ENCODE assay signal across 9 cellular contexts in the genomic region with DNA sequence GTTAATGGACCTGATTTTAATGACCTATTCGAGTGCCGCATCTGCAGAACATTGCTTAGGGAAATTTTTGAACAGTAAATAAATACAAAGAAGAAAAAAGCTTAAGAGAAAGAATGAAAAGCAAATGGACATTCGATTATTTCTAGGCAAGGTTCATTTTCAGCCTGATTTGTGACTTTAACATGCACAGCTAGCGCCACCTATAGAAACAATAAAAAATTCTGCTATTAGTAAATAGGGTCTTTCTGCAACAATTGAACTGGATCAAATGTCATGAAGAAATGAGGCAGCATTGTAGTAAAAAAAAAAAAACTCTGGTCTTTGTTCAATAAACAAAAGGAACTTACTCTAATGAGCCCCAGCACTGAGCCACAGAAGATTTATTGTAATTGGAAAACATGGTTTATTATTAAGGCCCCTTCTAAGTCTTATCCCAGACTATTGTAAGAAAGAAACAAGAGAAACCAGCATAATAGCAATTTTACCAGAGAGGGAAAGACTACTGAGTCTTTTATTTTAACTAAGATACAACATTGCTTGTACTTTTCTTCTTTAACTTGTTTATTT. TPM values are rescaled to one million over a fixed set of nuclear protein-coding genes. Genes with fewer than 3 reads are reported as not detected.
DNase-seq lines count a peak whose midpoint lies in the region; ATAC-seq, FAIRE-seq and TF ChIP-seq lines count a peak whose summit lies in the region.
"Had no signal": no experiment of that assay in that cellular context is flagged by ENCODE, and none has a peak within 500 bp of the region (broad histone marks: within the 10 kb centered on the region; RNA-seq: fewer than 3 reads in every experiment).

No MANE protein-coding gene starts in this region.

- H3K4me1 ChIP-seq in BE2C (peaks cover 7% of the 10 kb centered on the region), HEK293 (ENCODE audit: control insufficient read depth, insufficient read depth, low read length) (no peaks in the 10 kb centered on the region), kidney (ENCODE audit: control insufficient read depth in 1 of 2, insufficient read depth in 1 of 2, low read depth in 1 of 2, low read length in 2 of 2) (no peaks in the 10 kb centered on the region), ascending aorta (no peaks in the 10 kb centered on the region)

- H3K9ac ChIP-seq in SU-DHL-6 (ENCODE audit: low read length): no peak overlapping the region
- H3K9ac ChIP-seq in kidney (ENCODE audit: low read length in 2 of 2): no peak overlapping the region

- H3K9me3 ChIP-seq in BE2C: no peaks in the 10 kb centered on the region
- H3K9me3 ChIP-seq in HEK293 (ENCODE audit: control insufficient read depth, insufficient read depth, low read depth, low read length): no peaks in the 10 kb centered on the region
- H3K9me3 ChIP-seq in SU-DHL-6 (ENCODE audit: insufficient read depth, low read length): no peaks in the 10 kb centered on the region
- H3K9me3 ChIP-seq in kidney (ENCODE audit: control insufficient read depth in 1 of 2, low read length in 2 of 2): no peaks in the 10 kb centered on the region
- H3K9me3 ChIP-seq in ascending aorta: no peaks in the 10 kb centered on the region

- no peaks in the 10 kb centered on the region for H3K9me2 ChIP-seq in SU-DHL-6 (replicated peaks; ENCODE audit: insufficient read depth, low read length)

- ATAC-seq in HG03139 (IDR thresholded peaks at IDR 0.05; ENCODE audit: unreplicated experiment): no peak
- ATAC-seq: Right ventricle myocardium inferior had no signal

- H3K36me3 ChIP-seq in BE2C (no peaks in the 10 kb centered on the region), HEK293 (ENCODE audit: control insufficient read depth in 2 of 2, insufficient read depth in 1 of 2, low read length in 2 of 2) (no peaks in the 10 kb centered on the region), SU-DHL-6 (ENCODE audit: low read length) (no peaks in the 10 kb centered on the region), kidney (ENCODE audit: control insufficient read depth in 1 of 2, insufficient read depth in 2 of 2, low read length in 2 of 2) (no peaks in the 10 kb centered on the region), ascending aorta (no peaks in the 10 kb centered on the region)

- DNase-seq in BE2C: no peak
- no peak for DNase-seq in kidney
- DNase-seq in NCI-H526 (lab: John Stamatoyannopoulos, UW): no peak
- no peak for DNase-seq in stimulated activated naive CD4-positive, alpha-beta T cell (lab: John Stamatoyannopoulos, UW)
- no peak for DNase-seq in ascending aorta (ENCODE audit: low spot score in 2 of 2)

- TF ChIP-seq CTCF in BE2C (IDR thresholded peaks at IDR 0.05; ENCODE audit: low read depth, low read length) (peak; percentile 69), HEK293 (tag by site-specific recombination; IDR thresholded peaks at IDR 0.05) (no peak), SU-DHL-6 (IDR thresholded peaks at IDR 0.05; ENCODE audit: insufficient read depth, low read length, poor library complexity, severe bottlenecking) (peak; percentile 43), kidney (IDR thresholded peaks at IDR 0.05; ENCODE audit: borderline replicate concordance, extremely low read depth, insufficient read depth) (peak; percentile 39), ascending aorta (IDR thresholded peaks at IDR 0.05) (no peak)

- H3F3A ChIP-seq in SU-DHL-6 (ENCODE audit: insufficient read depth): no peaks in the 10 kb centered on the region

- POLR2A ChIA-PET in HEK293 (lab: Yijun Ruan, JAX): no interaction called here

- peak; percentile 50 for FAIRE-seq in kidney (lab: Jason Lieb, UNC)

- H3K27me3 ChIP-seq in BE2C (no peaks in the 10 kb centered on the region), SU-DHL-6 (ENCODE audit: low read length) (no peaks in the 10 kb centered on the region), ascending aorta (no peaks in the 10 kb centered on the region)

- H3K4me3 ChIP-seq in BE2C (ENCODE audit: low read depth, low read length) (no peak overlapping the region), HEK293 (ENCODE audit: low read depth, low read length) (no peak overlapping the region), SU-DHL-6 (ENCODE audit: insufficient read depth, low read length, poor library complexity, severe bottlenecking) (no peak overlapping the region), kidney (ENCODE audit: low read length in 2 of 2) (no peak overlapping the region), ascending aorta (no peak overlapping the region)

- intact Hi-C loops in kidney (cut with DNase I) (no loop called here), ascending aorta (cut with DNase I) (no loop called here)

- CTCF ChIA-PET in HEK293 (lab: Yijun Ruan, JAX): interaction anchor here (0.6 to 1.2 kb wide), 7 partner anchors 16 to 1098 kb away, joined by 3 to 4 read pairs (median 3); no protein-coding TSS in a partner anchor

- no peak overlapping the region for H2AFZ ChIP-seq in SU-DHL-6 (ENCODE audit: low read depth, low read length, severe bottlenecking)

- H4K20me1 ChIP-seq in SU-DHL-6 (ENCODE audit: low read depth, low read length): no peaks in the 10 kb centered on the region

- H3K4me2 ChIP-seq in SU-DHL-6 (ENCODE audit: low read depth, low read length, poor library complexity, severe bottlenecking): no peak overlapping the region

- H3K27ac ChIP-seq in HEK293 (ENCODE audit: extremely low read depth, low read depth, low read length): no peak overlapping the region
- no peak overlapping the region for H3K27ac ChIP-seq in SU-DHL-6 (ENCODE audit: low read depth, low read length)
- H3K27ac ChIP-seq in kidney (ENCODE audit: low read depth in 2 of 2, low read length in 2 of 2): no peak overlapping the region
- H3K27ac ChIP-seq in ascending aorta: no peak overlapping the region

- no peaks in the 10 kb centered on the region for H3K79me2 ChIP-seq in SU-DHL-6 (ENCODE audit: insufficient read depth, low read length)

TF ChIP-seq in HEK293, 187 proteins besides CTCF, POLR2A, EP300 and RAD21:
- TF ChIP-seq ZNF654 (tag by site-specific recombination; IDR thresholded peaks at IDR 0.05; ENCODE audit: low read depth) (peak; percentile 40), ZBTB20 (tag by site-specific recombination; IDR thresholded peaks at IDR 0.05) (no peak), ZNF157 (tag by site-specific recombination; IDR thresholded peaks at IDR 0.05) (no peak)

RNA-seq across cellular contexts. Expression of a gene that starts 41.4 kb away (rescaled TPM):
- 198 TPM for polyA plus RNA-seq in BE2C (2012; ENCODE audit: insufficient read depth, insufficient read length, low read depth)
- 134 TPM for total RNA-seq in kidney
- 376 TPM for polyA plus RNA-seq in kidney (ENCODE audit: insufficient read depth, low read depth, low replicate concordance)
- total RNA-seq in ascending aorta: 77.2 TPM

Comparison
In these comparisons a context has a peak if more than half of its experiments do, and no peak if none do; other contexts are left out.
1. CTCF ChIP-seq: peak in BE2C (single experiment), SU-DHL-6 (single experiment) and kidney (single experiment); none in HEK293 (single experiment) and ascending aorta (0 of 3).